In genomic region chr1:93907718-93908117, GRCh38 we compare ENCODE assay signal across 8 cellular contexts. TPM values are rescaled to one million over a fixed set of nuclear protein-coding genes. Genes with fewer than 3 reads are reported as not detected.
DNase-seq lines count a peak whose midpoint lies in the region; ATAC-seq and TF ChIP-seq lines count a peak whose summit lies in the region.

No MANE protein-coding gene starts in this region.

- peaks cover 8% of the 10 kb centered on the region for H3K27me3 Mint-ChIP-seq in activated CD4-positive, alpha-beta T cell treated with anti-CD3 and anti-CD28 coated beads, Interleukin-2, amount 10 ng/mL, durations not matched to agents 24 days and 14 days
- H3K27me3 Mint-ChIP-seq in central memory CD8-positive, alpha-beta T cell, result no peaks in the 10 kb centered on the region
- no peaks in the 10 kb centered on the region for H3K27me3 Mint-ChIP-seq in natural killer cell (ENCODE audit: low read depth in 2 of 2)

- intact Hi-C loops in activated CD4-positive, alpha-beta T cell treated with anti-CD3 and anti-CD28 coated beads, Interleukin-2, amount 10 ng/mL, durations not matched to agents 24 days and 14 days (cut with micrococcal nuclease), result loop anchor here (2.0 to 10.0 kb wide), 2 partner anchors 507 to 1075 kb away; partner anchors contain the start of genes ABCD3 and RPL5
- intact Hi-C loops in natural killer cell (cut with micrococcal nuclease), result loop anchor here (2.0 kb wide), 1 partner anchor 113 kb away; no protein-coding TSS in a partner anchor
- intact Hi-C loops in sciatic nerve (cut with DNase I), result no loop called here

- H3K4me1 Mint-ChIP-seq in activated CD4-positive, alpha-beta T cell treated with anti-CD3 and anti-CD28 coated beads, Interleukin-2, amount 10 ng/mL, durations not matched to agents 24 days and 14 days, result peaks cover 34% of the 10 kb centered on the region
- H3K4me1 Mint-ChIP-seq in central memory CD8-positive, alpha-beta T cell, result peaks cover 41% of the 10 kb centered on the region
- H3K4me1 Mint-ChIP-seq in natural killer cell, result peaks cover 43 to 44% of the 10 kb centered on the region in 2 donors

- no peak for TF ChIP-seq CTCF in natural killer cell (IDR thresholded peaks at IDR 0.05)
- TF ChIP-seq CTCF in GM20000 (IDR thresholded peaks at IDR 0.05; ENCODE audit: extremely low read depth, missing control alignments), result no peak

- H3K4me3 Mint-ChIP-seq in activated CD4-positive, alpha-beta T cell treated with anti-CD3 and anti-CD28 coated beads, Interleukin-2, amount 10 ng/mL, durations not matched to agents 24 days and 14 days, result peak overlapping the region; percentile 70
- H3K4me3 Mint-ChIP-seq in central memory CD8-positive, alpha-beta T cell, result peak overlapping the region; percentile 72
- peak overlapping the region; percentile 82 for H3K4me3 Mint-ChIP-seq in natural killer cell

- ATAC-seq in central memory CD8-positive, alpha-beta T cell (replicated peaks; ENCODE audit: extremely low read depth, poor library complexity, severe bottlenecking), result no peak
- no peak for ATAC-seq in natural killer cell
- no peak for ATAC-seq in sciatic nerve

- H3K9me3 Mint-ChIP-seq in activated CD4-positive, alpha-beta T cell treated with anti-CD3 and anti-CD28 coated beads, Interleukin-2, amount 10 ng/mL, durations not matched to agents 24 days and 14 days, result peaks cover 4% of the 10 kb centered on the region
- no peaks in the 10 kb centered on the region for H3K9me3 Mint-ChIP-seq in central memory CD8-positive, alpha-beta T cell
- H3K9me3 Mint-ChIP-seq in natural killer cell, result no peaks in the 10 kb centered on the region

- peak overlapping the region; percentile 30 for H3K27ac Mint-ChIP-seq in activated CD4-positive, alpha-beta T cell treated with anti-CD3 and anti-CD28 coated beads, Interleukin-2, amount 10 ng/mL, durations not matched to agents 24 days and 14 days
- no peak overlapping the region for H3K27ac Mint-ChIP-seq in central memory CD8-positive, alpha-beta T cell (ENCODE audit: low read depth)
- H3K27ac Mint-ChIP-seq in natural killer cell, result peak overlapping the region; percentile 85 to 97

- peaks cover 6% of the 10 kb centered on the region for H3K36me3 Mint-ChIP-seq in activated CD4-positive, alpha-beta T cell treated with anti-CD3 and anti-CD28 coated beads, Interleukin-2, amount 10 ng/mL, durations not matched to agents 24 days and 14 days (ENCODE audit: low read depth)
- peaks cover 7% of the 10 kb centered on the region for H3K36me3 Mint-ChIP-seq in central memory CD8-positive, alpha-beta T cell (ENCODE audit: insufficient read depth)
- no peaks in the 10 kb centered on the region for H3K36me3 Mint-ChIP-seq in natural killer cell

- peak; percentile 51 for DNase-seq in activated CD4-positive, alpha-beta T cell treated with anti-CD3 and anti-CD28 coated beads, Interleukin-2, amount 10 ng/mL, durations not matched to agents 24 days and 14 days
- no peak for DNase-seq in activated CD4-positive, alpha-beta T cell treated with anti-CD3 and anti-CD28 coated beads, Interleukin-2, amount 50 U/mL, for 1 hour
- DNase-seq in NCI-H69 (lab: John Stamatoyannopoulos, UW), result peak; percentile 81
- no peak for DNase-seq in central memory CD8-positive, alpha-beta T cell (ENCODE audit: low spot score in 2 of 2)
- no peak for DNase-seq in natural killer cell
- DNase-seq in LoVo (ENCODE audit: low spot score), result no peak
- DNase-seq in sciatic nerve (ENCODE audit: low spot score), result no peak
- no peak for DNase-seq in GM20000 (ENCODE audit: low spot score)

RNA-seq across cellular contexts. Expression of gene GCLM, which starts 1.5 kb away (rescaled TPM):
- 20.9 and 22.4 TPM in 2 replicates for total RNA-seq in activated CD4-positive, alpha-beta T cell treated with anti-CD3 and anti-CD28 coated beads, Interleukin-2, amount 10 ng/mL, durations not matched to agents 24 days and 14 days
- total RNA-seq in natural killer cell, result 10 to 100 TPM; 16.1 to 25.5 (median 18.6) TPM
- 20.1 TPM for total RNA-seq in sciatic nerve

RNA-seq across cellular contexts. Expression of gene DNTTIP2, which starts 28.7 kb away (rescaled TPM):
- total RNA-seq in activated CD4-positive, alpha-beta T cell treated with anti-CD3 and anti-CD28 coated beads, Interleukin-2, amount 10 ng/mL, durations not matched to agents 24 days and 14 days, result 85.4 and 89.9 TPM in 2 replicates
- 100 to 1,000 TPM in 1 of 3 donors, 10 to 100 TPM in 2; 88.5 to 104 (median 97.3) TPM for total RNA-seq in natural killer cell
- total RNA-seq in sciatic nerve, result 52.1 TPM

Comparison
In these comparisons a context has a peak if more than half of its experiments do, and no peak if none do; other contexts are left out.
1. DNase-seq: peak in activated CD4-positive, alpha-beta T cell treated with anti-CD3 and anti-CD28 coated beads, Interleukin-2, amount 10 ng/mL, durations not matched to agents 24 days and 14 days (single experiment) and NCI-H69 (single experiment); none in activated CD4-positive, alpha-beta T cell treated with anti-CD3 and anti-CD28 coated beads, Interleukin-2, amount 50 U/mL, for 1 hour (single experiment), central memory CD8-positive, alpha-beta T cell (0 of 2), natural killer cell (single experiment), LoVo (single experiment), sciatic nerve (single experiment) and GM20000 (single experiment).
2. Peak in every context shown above with its lines, with median percentiles within 50 percentile points of each other: H3K4me3 Mint-ChIP-seq.